In genomic region chr2:11465485-11466306, GRCh38 we compare ENCODE assay signal across 8 cellular contexts. TPM values are rescaled to one million over a fixed set of nuclear protein-coding genes. Genes with fewer than 3 reads are reported as not detected.
A peak's percentile ranks its signal among the peaks of the same experiment; 100 is the strongest.
DNase-seq lines count a peak whose midpoint lies in the region; ATAC-seq and TF ChIP-seq lines count a peak whose summit lies in the region.

Gene E2F6 (minus strand): TSS chr2:11466161. CDS start chr2:11465879, 282 bp downstream.

- H3K36me3 Mint-ChIP-seq in CD4-positive, alpha-beta T cell (ENCODE audit: low read depth): peaks cover 9% of the 10 kb centered on the region

- no peaks in the 10 kb centered on the region for H3K27me3 Mint-ChIP-seq in CD4-positive, alpha-beta T cell

- no peaks in the 10 kb centered on the region for H3K9me3 Mint-ChIP-seq in CD4-positive, alpha-beta T cell

- H3K27ac ChIP-seq in CD4-positive, alpha-beta T cell (ENCODE audit: low read depth, low read length): peak within 1 kb of the TSS; percentile 11

- ATAC-seq in CD4-positive, alpha-beta T cell (ENCODE audit: poor library complexity): peak; percentile 81
- ATAC-seq in GM19463 (IDR thresholded peaks at IDR 0.05; ENCODE audit: unreplicated experiment): peak; percentile 66

- H3K27me3 ChIP-seq in CD4-positive, alpha-beta T cell (ENCODE audit: control insufficient read depth, insufficient read depth, low read length): no peaks in the 10 kb centered on the region

- CTCF ChIA-PET in CD4-positive, alpha-beta T cell (lab: Charles Lee): interaction anchor here (0.7 to 2.2 kb wide), 7 partner anchors 12 to 1795 kb away, joined by 3 to 7 read pairs (median 4); a partner anchor contains a TSS

- H3K9me3 ChIP-seq in CD4-positive, alpha-beta T cell (ENCODE audit: control insufficient read depth, low read length): no peaks in the 10 kb centered on the region

- H3K4me1 Mint-ChIP-seq in CD4-positive, alpha-beta T cell (ENCODE audit: low read depth): peaks cover 50% of the 10 kb centered on the region

- H3K4me3 Mint-ChIP-seq in CD4-positive, alpha-beta T cell: peak within 1 kb of the TSS; percentile 98

- POLR2A ChIA-PET in CD4-positive, alpha-beta T cell (lab: Charles Lee): interaction anchor here (1.5 to 2.3 kb wide), 2 partner anchors 310 to 333 kb away, joined by 8 to 9 read pairs; partner anchors contain the start of gene SLC66A3

- no peak for TF ChIP-seq CTCF in CD4-positive, alpha-beta T cell (IDR thresholded peaks at IDR 0.05)

- DNase-seq in CD4-positive, alpha-beta T cell: peak; percentile 68 to 86 (median 78)
- DNase-seq in HT1080 (ENCODE audit: low read depth) (peak; percentile 94), NOMO-1 (lab: John Stamatoyannopoulos, UW; ENCODE audit: unreplicated experiment in 2 of 2) (peak; percentile 65 to 67), lung microvascular endothelial cell (ENCODE audit: low read depth in 2 of 2) (peak; percentile 93 to 95)
- DNase-seq in activated CD8-positive, alpha-beta memory T cell treated with anti-CD3 and anti-CD28 coated beads for 24 hours: peak; percentile 97
- peak; percentile 75 for DNase-seq in effector CD4-positive, alpha-beta T cell
- DNase-seq in stimulated activated CD4-positive, alpha-beta T cell treated with anti-CD3 and anti-CD28 coated beads, TNF-alpha, amount 100 ng/mL, for 4 hours (ENCODE audit: low read depth in 3 of 3): peak; percentile 76 to 77 (median 77)

- peak within 1 kb of the TSS; percentile 81 for H3K27ac Mint-ChIP-seq in CD4-positive, alpha-beta T cell

- intact Hi-C loops in CD4-positive, alpha-beta T cell (cut with DNase I, micrococcal nuclease): loop anchor here in 1 of 2 experiments (2.0 to 10.0 kb wide), 5 partner anchors 118 to 771 kb away; partner anchors contain the start of gene LPIN1

RNA-seq across cellular contexts. Expression of gene E2F6, which starts in this region (rescaled TPM):
- 1 to 10 TPM; 3.5 to 4.2 TPM for total RNA-seq in CD4-positive, alpha-beta T cell
- 19.3 and 21.4 TPM in 2 replicates for total RNA-seq in HT1080 (2014; rRNA removed; shearing (Covaris generic))
- polyA plus RNA-seq in HT1080 (2015; cell fraction: cytosol; rRNA removed): 19.1 and 23.3 TPM in 2 replicates
- 17.2 and 25.1 TPM in 2 replicates for polyA plus RNA-seq in HT1080 (2015; cell fraction: nucleus; rRNA removed)
- 7.4 and 10.9 TPM in 2 replicates for total RNA-seq in lung microvascular endothelial cell

Comparison
In these comparisons a context has a peak if more than half of its experiments do, and no peak if none do; other contexts are left out.
1. Peak in every context shown above with its lines: DNase-seq, ATAC-seq and H3K27ac ChIP-seq.